In the genomic region with DNA sequence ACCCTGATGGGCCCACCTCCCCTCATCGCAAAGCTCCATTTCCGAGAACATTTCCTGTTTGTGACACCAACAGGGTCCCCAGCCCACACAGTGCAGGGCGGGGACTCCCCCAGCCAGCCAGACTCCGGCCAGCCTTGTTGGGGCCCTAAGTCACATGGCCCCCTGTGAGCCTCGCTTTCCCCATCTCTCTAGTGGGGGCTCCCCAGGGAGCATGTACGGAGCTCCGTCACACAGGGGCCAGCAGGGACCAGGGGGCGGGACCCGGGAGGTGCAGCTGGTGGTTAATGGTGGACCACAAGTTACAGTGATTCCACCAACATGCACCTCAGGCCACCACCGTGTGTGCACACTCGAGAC, we compare ENCODE assay signal across 14 cellular contexts. TPM values are rescaled to one million over a fixed set of nuclear protein-coding genes. Genes with fewer than 3 reads are reported as not detected.
DNase-seq lines count a peak whose midpoint lies in the region; ATAC-seq, FAIRE-seq and TF ChIP-seq lines count a peak whose summit lies in the region.
"Had no signal": no experiment of that assay in that cellular context is flagged by ENCODE, and none has a peak within 500 bp of the region (broad histone marks: within the 10 kb centered on the region; RNA-seq: fewer than 3 reads in every experiment).

No MANE protein-coding gene starts in this region.

- H3K27me3 Mint-ChIP-seq in T-cell, result no peaks in the 10 kb centered on the region
- peaks cover 7% of the 10 kb centered on the region for H3K27me3 Mint-ChIP-seq in nephron progenitor cell (ENCODE audit: low read depth, poor library complexity)
- no peaks in the 10 kb centered on the region for H3K27me3 Mint-ChIP-seq in Calu3 (ENCODE audit: unreplicated experiment)

- 0 out of 2 replicates have a peak overlapping the region, but pooled peaks have one; percentile 86 for H2AK5ac ChIP-seq in H1 (ENCODE audit: low read depth, low read length)

- H3K4me3 ChIP-seq in H1 (ENCODE audit: extremely low read depth in 1 of 4, insufficient read depth in 2 of 4, low read depth in 3 of 4, low read length in 4 of 4), result no peak overlapping the region

- CTCF ChIA-PET in T-cell (lab: Charles Lee) (interaction anchor here in 1 of 2 donors (0.5 kb wide), 1 partner anchor 20 kb away, joined by 7 read pairs; no protein-coding TSS in a partner anchor), H1 (lab: Charles Lee; ENCODE audit: partially characterized antibody) (interaction anchor here (0.7 to 1.3 kb wide), 4 partner anchors 12 to 1815 kb away, joined by 3 read pairs; partner anchors contain the start of gene GIPC3), Calu3 (lab: Charles Lee) (no interaction called here)

- H3K27ac Mint-ChIP-seq in T-cell (no peak overlapping the region), nephron progenitor cell (no peak overlapping the region), Calu3 (ENCODE audit: unreplicated experiment) (no peak overlapping the region)
- H3K27ac Mint-ChIP-seq in stimulated activated effector memory CD8-positive, alpha-beta T cell treated with anti-CD3 and anti-CD28 coated beads, Interleukin-12 subunit alpha, Interleukin-12 subunit beta, amount 100 ng/mL, for 72 hours, result no peak overlapping the region
- H3K27ac Mint-ChIP-seq: T-helper 2 cell treated with Interferon-gamma antibody and Interleukin-4, amounts not matched to agents 5 μg/mL and 100 μg/mL, for 36 hours had no signal

- H3K79me2 ChIP-seq in H1 (ENCODE audit: control insufficient read depth in 1 of 2, insufficient read depth in 2 of 2, low read length in 2 of 2), result no peaks in the 10 kb centered on the region

- no peak overlapping the region for H2AFZ ChIP-seq in H1 (ENCODE audit: low read length)

- no peak overlapping the region for H4K91ac ChIP-seq in H1 (replicated peaks; ENCODE audit: insufficient read length, low read length)

- peak; percentile 62 for ATAC-seq in GM18861 (IDR thresholded peaks at IDR 0.05; ENCODE audit: unreplicated experiment)
- peak; percentile 72 to 82 (median 76) for ATAC-seq in T-cell (replicated peaks in 1 of 4)
- ATAC-seq in stimulated activated effector memory CD8-positive, alpha-beta T cell treated with anti-CD3 and anti-CD28 coated beads, Interleukin-12 subunit alpha, Interleukin-12 subunit beta, amount 100 ng/mL, for 72 hours, result peak; percentile 58

- H3K27ac ChIP-seq in H1 (ENCODE audit: low read depth, low read length), result no peak overlapping the region
- H3K27ac ChIP-seq: dorsolateral prefrontal cortex had no signal

- 89% methylated on average over 11 of the region's 11 CpGs; no CpG with 5 or more reads in 1 of the 2 experiments for WGBS in H1 (ENCODE audit: extremely low coverage in 1 of 2, insufficient coverage in 1 of 2, insufficient read length in 1 of 2, insufficient replicate concordance in 2 of 2, low coverage in 1 of 2, low lambda C conversion rate in 2 of 2, missing lambda C conversion rate in 1 of 2), 2 experiments

- no peak for TF ChIP-seq CTCF in H1 (IDR thresholded peaks at IDR 0.05; ENCODE audit: control extremely low read depth in 1 of 3, insufficient read depth in 1 of 3, low read depth in 1 of 3, low read length in 3 of 3)
- TF ChIP-seq CTCF in nephron progenitor cell (IDR thresholded peaks at IDR 0.05), result no peak
- no peak for TF ChIP-seq CTCF in Calu3 (IDR thresholded peaks at IDR 0.05; ENCODE audit: unreplicated experiment)

- H3K4me1 Mint-ChIP-seq in T-cell (peaks cover 8 to 13% (median 12%) of the 10 kb centered on the region in 3 donors), nephron progenitor cell (peaks cover 24% of the 10 kb centered on the region), Calu3 (ENCODE audit: low read depth, unreplicated experiment) (peaks cover 11% of the 10 kb centered on the region)
- peaks cover 10% of the 10 kb centered on the region for H3K4me1 Mint-ChIP-seq in stimulated activated effector memory CD8-positive, alpha-beta T cell treated with anti-CD3 and anti-CD28 coated beads, Interleukin-12 subunit alpha, Interleukin-12 subunit beta, amount 100 ng/mL, for 72 hours

- peaks cover 3 to 14% (median 12%) of the 10 kb centered on the region in 4 experiments for H3K4me1 ChIP-seq in H1 (replicated peaks in 1 of 4; ENCODE audit: control insufficient read depth in 3 of 4, insufficient read depth in 4 of 4, low read length in 3 of 4)

- TF ChIP-seq POLR2A in H1 (IDR thresholded peaks at IDR 0.05; ENCODE audit: control extremely low read depth in 1 of 2, low read depth in 2 of 2, low read length in 2 of 2), result no peak

- H3K9me3 ChIP-seq in H1 (ENCODE audit: insufficient read depth in 2 of 2, low read depth in 1 of 2, low read length in 1 of 2), result no peaks in the 10 kb centered on the region

- peak in 27 of 34 experiments; percentile 7 to 65 (median 39) for DNase-seq in T-cell
- DNase-seq in H1 (ENCODE audit: low read depth in 1 of 2, low spot score in 2 of 2), result no peak
- DNase-seq in stimulated activated effector memory CD8-positive, alpha-beta T cell treated with anti-CD3 and anti-CD28 coated beads, Interleukin-12 subunit alpha, Interleukin-12 subunit beta, amount 100 ng/mL, for 72 hours (ENCODE audit: low spot score in 2 of 2), result no peak
- DNase-seq in SKM-1 treated with dmso at 0.1 percent for 144 hours (lab: John Stamatoyannopoulos, UW; ENCODE audit: unreplicated experiment), result no peak
- no peak for DNase-seq in nephron progenitor cell
- no peak for DNase-seq in hypothalamus (lab: John Stamatoyannopoulos, UW)
- no peak for DNase-seq in Calu3
- DNase-seq: DMS79, dorsolateral prefrontal cortex, hippocampal formation, NCI-H187 had no signal

- H4K8ac ChIP-seq in H1 (ENCODE audit: extremely low read depth, insufficient read depth, low read length), result no peak overlapping the region

- no peak for TF ChIP-seq RAD21 in H1 (IDR thresholded peaks at IDR 0.05 in 1 of 2, conservative IDR thresholded peaks at IDR 0.05 in 1 of 2; ENCODE audit: low read depth in 2 of 2, low read length in 2 of 2)

- peaks cover 0 to 5% of the 10 kb centered on the region in 2 experiments for H4K20me1 ChIP-seq in H1 (replicated peaks in 1 of 2; ENCODE audit: control insufficient read depth in 1 of 2, insufficient read depth in 2 of 2, low read length in 2 of 2)

- no peak overlapping the region; a peak in 1 of 4 replicates for H3K4me2 ChIP-seq in H1 (ENCODE audit: insufficient read depth in 1 of 2, low read depth in 2 of 2, low read length in 2 of 2)

- H2BK15ac ChIP-seq in H1 (ENCODE audit: low read length), result 0 out of 2 replicates have a peak overlapping the region, but pooled peaks have one; percentile 99

- no peak overlapping the region for H2BK120ac ChIP-seq in H1 (replicated peaks; ENCODE audit: low read depth, low read length)

- H3K18ac ChIP-seq in H1 (ENCODE audit: extremely low read depth, low read length), result no peak overlapping the region

- no peaks in the 10 kb centered on the region for H3K79me1 ChIP-seq in H1 (ENCODE audit: low read depth, low read length)

- no TSS peak for BruUV-seq in Calu3 (replicated peaks; lab: Mats Ljungman, UMichigan)

- H3K9me3 Mint-ChIP-seq in T-cell, result no peaks in the 10 kb centered on the region
- no peaks in the 10 kb centered on the region for H3K9me3 Mint-ChIP-seq in stimulated activated effector memory CD8-positive, alpha-beta T cell treated with anti-CD3 and anti-CD28 coated beads, Interleukin-12 subunit alpha, Interleukin-12 subunit beta, amount 100 ng/mL, for 72 hours
- no peaks in the 10 kb centered on the region for H3K9me3 Mint-ChIP-seq in nephron progenitor cell
- no peaks in the 10 kb centered on the region for H3K9me3 Mint-ChIP-seq in Calu3 (ENCODE audit: low read depth, unreplicated experiment)
- H3K9me3 Mint-ChIP-seq: T-helper 2 cell treated with Interferon-gamma antibody and Interleukin-4, amounts not matched to agents 5 μg/mL and 100 μg/mL, for 36 hours had no signal

- H3K23ac ChIP-seq in H1 (ENCODE audit: insufficient read length), result no peak overlapping the region

- H3K23me2 ChIP-seq in H1 (ENCODE audit: low read depth, low read length), result peaks cover 18% of the 10 kb centered on the region; the same call in 1 of the 2 replicates

- H2BK12ac ChIP-seq in H1 (ENCODE audit: low read depth, low read length), result peak overlapping the region; percentile 29; the same call in 1 of the 2 replicates

- H3K56ac ChIP-seq in H1 (replicated peaks; ENCODE audit: insufficient read length, low read depth, low read length), result no peak overlapping the region

- H3K36me3 Mint-ChIP-seq in T-cell, result no peaks in the 10 kb centered on the region
- peaks cover under 1% of the 10 kb centered on the region for H3K36me3 Mint-ChIP-seq in stimulated activated effector memory CD8-positive, alpha-beta T cell treated with anti-CD3 and anti-CD28 coated beads, Interleukin-12 subunit alpha, Interleukin-12 subunit beta, amount 100 ng/mL, for 72 hours
- no peaks in the 10 kb centered on the region for H3K36me3 Mint-ChIP-seq in nephron progenitor cell (ENCODE audit: low read depth)
- peaks cover 10% of the 10 kb centered on the region for H3K36me3 Mint-ChIP-seq in Calu3 (ENCODE audit: insufficient read depth, unreplicated experiment)

- H3K14ac ChIP-seq in H1 (ENCODE audit: insufficient read length), result no peak overlapping the region

- intact Hi-C loops in Calu3 (cut with micrococcal nuclease; ENCODE audit: unreplicated experiment), result no loop called here

- no peak for FAIRE-seq in H1 (lab: Jason Lieb, UNC)

- H4K5ac ChIP-seq in H1 (ENCODE audit: insufficient read length, low read depth, low read length), result no peak overlapping the region

- no peak overlapping the region for H2BK20ac ChIP-seq in H1 (ENCODE audit: low read length)

- no peak overlapping the region for H3K9ac ChIP-seq in H1 (replicated peaks in 1 of 4; ENCODE audit: extremely low read depth in 1 of 4, low read depth in 3 of 4, low read length in 3 of 4)

- no peak overlapping the region for H3K4ac ChIP-seq in H1 (replicated peaks; ENCODE audit: insufficient read length, low read depth, low read length)

- no peaks in the 10 kb centered on the region for H3K36me3 ChIP-seq in H1 (ENCODE audit: control insufficient read depth in 2 of 4, insufficient read depth in 4 of 4, low read length in 3 of 4)

- TF ChIP-seq EP300 in H1 (IDR thresholded peaks at IDR 0.05; ENCODE audit: borderline replicate concordance in 1 of 2, low read depth in 2 of 2, low read length in 2 of 2), result no peak

- POLR2A ChIA-PET in T-cell (lab: Charles Lee) (interaction anchor here in 1 of 2 donors (0.5 kb wide), 1 partner anchor 164 kb away, joined by 3 read pairs; no protein-coding TSS in a partner anchor), H1 (lab: Charles Lee; ENCODE audit: partially characterized antibody) (interaction anchor here (0.7 to 0.8 kb wide), 2 partner anchors 31 to 166 kb away, joined by 3 to 4 read pairs; no protein-coding TSS in a partner anchor)

- H3K27me3 ChIP-seq in H1 (replicated peaks in 1 of 4; ENCODE audit: control insufficient read depth in 3 of 4, extremely low read depth in 1 of 4, insufficient read depth in 3 of 4, low read length in 3 of 4), result peaks cover 0 to 16% (median 13%) of the 10 kb centered on the region in 4 experiments; a peak in 5 of 7 replicates

- H3K4me3 Mint-ChIP-seq in T-cell (no peak overlapping the region), nephron progenitor cell (no peak overlapping the region), Calu3 (ENCODE audit: low read depth, unreplicated experiment) (no peak overlapping the region)
- H3K4me3 Mint-ChIP-seq in stimulated activated effector memory CD8-positive, alpha-beta T cell treated with anti-CD3 and anti-CD28 coated beads, Interleukin-12 subunit alpha, Interleukin-12 subunit beta, amount 100 ng/mL, for 72 hours, result no peak overlapping the region
- H3K4me3 Mint-ChIP-seq: T-helper 2 cell treated with Interferon-gamma antibody and Interleukin-4, amounts not matched to agents 5 μg/mL and 100 μg/mL, for 36 hours had no signal

- H2BK5ac ChIP-seq in H1 (ENCODE audit: low read depth, low read length), result no peak overlapping the region

RNA-seq across cellular contexts. Expression of gene TBXA2R, which starts 1.7 kb away (rescaled TPM):
- total RNA-seq in T-cell, result 10 to 100 TPM in 1 of 5 donors, 1 to 10 TPM in 4; 2.4 to 11.2 (median 7.1) TPM
- total RNA-seq in H1 (2021; fragmentation: NEBNext Ultra II Directional; extraction: Animal tissue kit (Norgen Biotek cat#: 25700)), result 0.50 and 0.75 TPM in 2 replicates
- 0.39 and 0.80 TPM in 2 replicates for polyA plus RNA-seq in H1 (2011; rRNA removed)
- 0.31 TPM for polyA plus RNA-seq in H1 (2011; cell fraction: cytosol; rRNA removed)
- 0.20 TPM for polyA plus RNA-seq in H1 (2011; cell fraction: nucleus; rRNA removed)
- 0.22 to 0.59 TPM (median 0.48 TPM) in 4 replicates for polyA plus RNA-seq in H1 (2012, experiment 1 of 2)
- polyA plus RNA-seq in H1 (2012, experiment 2 of 2), result 0.39 TPM
- polyA plus RNA-seq in H1 (2013, experiment 1 of 2), result 0.97 TPM
- polyA plus RNA-seq in H1 (2013, experiment 2 of 2), result 1.2 TPM
- 0.10 and 0.22 TPM in 2 replicates for polyA minus RNA-seq in H1 (2011; rRNA and poly(A)+ RNA removed)
- not detected for polyA minus RNA-seq in H1 (2011; cell fraction: cytosol; rRNA and poly(A)+ RNA removed)
- polyA minus RNA-seq in H1 (2011; cell fraction: nucleus; rRNA and poly(A)+ RNA removed), result 0.40 TPM
- total RNA-seq in Calu3 (2022), result 0.20 and 0.24 TPM in 2 replicates
- total RNA-seq: HT-29 had no signal

RNA-seq across cellular contexts. Expression of gene GIPC3, which starts 19.7 kb away (rescaled TPM):
- total RNA-seq in T-cell, result 1 to 10 TPM; 1.5 to 4.3 (median 2.7) TPM
- 0.96 and 1.2 TPM in 2 replicates for total RNA-seq in H1 (2021; fragmentation: NEBNext Ultra II Directional; extraction: Animal tissue kit (Norgen Biotek cat#: 25700))
- polyA plus RNA-seq in H1 (2011; rRNA removed), result 1.0 and 1.3 TPM in 2 replicates
- polyA plus RNA-seq in H1 (2011; cell fraction: cytosol; rRNA removed), result 0.70 TPM
- polyA plus RNA-seq in H1 (2011; cell fraction: nucleus; rRNA removed), result 2.2 TPM
- 0.86 to 1.2 TPM (median 0.93 TPM) in 4 replicates for polyA plus RNA-seq in H1 (2012, experiment 1 of 2)
- polyA plus RNA-seq in H1 (2012, experiment 2 of 2), result 0.75 TPM
- 2.5 TPM for polyA plus RNA-seq in H1 (2013, experiment 1 of 2)
- polyA plus RNA-seq in H1 (2013, experiment 2 of 2), result 2.3 TPM
- 0.82 and 1.3 TPM in 2 replicates for polyA minus RNA-seq in H1 (2011; rRNA and poly(A)+ RNA removed)
- polyA minus RNA-seq in H1 (2011; cell fraction: cytosol; rRNA and poly(A)+ RNA removed), result 1.0 TPM
- polyA minus RNA-seq in H1 (2011; cell fraction: nucleus; rRNA and poly(A)+ RNA removed), result 0.80 TPM
- not detected in 2 replicates for total RNA-seq in Calu3 (2022)
- total RNA-seq: HT-29 had no signal

RNA-seq across cellular contexts. Expression of gene CACTIN, which starts 21.6 kb away (rescaled TPM):
- 10 to 100 TPM; 25.9 to 59.0 (median 55.8) TPM for total RNA-seq in T-cell
- total RNA-seq in H1 (2021; fragmentation: NEBNext Ultra II Directional; extraction: Animal tissue kit (Norgen Biotek cat#: 25700)), result 29.9 and 36.2 TPM in 2 replicates
- 25.8 and 44.1 TPM in 2 replicates for polyA plus RNA-seq in H1 (2011; rRNA removed)
- polyA plus RNA-seq in H1 (2011; cell fraction: cytosol; rRNA removed), result 33.5 TPM
- polyA plus RNA-seq in H1 (2011; cell fraction: nucleus; rRNA removed), result 65.4 TPM
- polyA plus RNA-seq in H1 (2012, experiment 1 of 2), result 15.6 to 34.3 TPM (median 26.9 TPM) in 4 replicates
- polyA plus RNA-seq in H1 (2012, experiment 2 of 2), result 19.2 TPM
- 28.0 TPM for polyA plus RNA-seq in H1 (2013, experiment 1 of 2)
- 26.4 TPM for polyA plus RNA-seq in H1 (2013, experiment 2 of 2)
- polyA minus RNA-seq in H1 (2011; rRNA and poly(A)+ RNA removed), result 7.5 and 9.4 TPM in 2 replicates
- polyA minus RNA-seq in H1 (2011; cell fraction: cytosol; rRNA and poly(A)+ RNA removed), result 17.5 TPM
- 16.0 TPM for polyA minus RNA-seq in H1 (2011; cell fraction: nucleus; rRNA and poly(A)+ RNA removed)
- 20.2 and 21.4 TPM in 2 replicates for total RNA-seq in Calu3 (2022)

RNA-seq across cellular contexts. Expression of gene HMG20B, which starts 32.2 kb away (rescaled TPM):
- 10 to 100 TPM; 38.0 to 81.6 (median 74.7) TPM for total RNA-seq in T-cell
- 74.2 and 76.1 TPM in 2 replicates for total RNA-seq in H1 (2021; fragmentation: NEBNext Ultra II Directional; extraction: Animal tissue kit (Norgen Biotek cat#: 25700))
- polyA plus RNA-seq in H1 (2011; rRNA removed), result 42.9 and 63.9 TPM in 2 replicates
- polyA plus RNA-seq in H1 (2011; cell fraction: cytosol; rRNA removed), result 62.4 TPM
- 98.9 TPM for polyA plus RNA-seq in H1 (2011; cell fraction: nucleus; rRNA removed)
- 44.6 to 66.7 TPM (median 62.4 TPM) in 4 replicates for polyA plus RNA-seq in H1 (2012, experiment 1 of 2)
- 60.0 TPM for polyA plus RNA-seq in H1 (2012, experiment 2 of 2)
- polyA plus RNA-seq in H1 (2013, experiment 1 of 2), result 69.5 TPM
- 62.3 TPM for polyA plus RNA-seq in H1 (2013, experiment 2 of 2)
- 5.2 and 6.5 TPM in 2 replicates for polyA minus RNA-seq in H1 (2011; rRNA and poly(A)+ RNA removed)
- polyA minus RNA-seq in H1 (2011; cell fraction: cytosol; rRNA and poly(A)+ RNA removed), result 25.2 TPM
- polyA minus RNA-seq in H1 (2011; cell fraction: nucleus; rRNA and poly(A)+ RNA removed), result 26.3 TPM
- 58.1 and 58.4 TPM in 2 replicates for total RNA-seq in Calu3 (2022)

RNA-seq across cellular contexts. Expression of gene MFSD12, which starts 47.6 kb away (rescaled TPM):
- total RNA-seq in T-cell, result 100 to 1,000 TPM in 3 of 5 donors, 10 to 100 TPM in 2; 81.2 to 147 (median 141) TPM
- total RNA-seq in H1 (2021; fragmentation: NEBNext Ultra II Directional; extraction: Animal tissue kit (Norgen Biotek cat#: 25700)), result 59.6 and 62.5 TPM in 2 replicates
- polyA plus RNA-seq in H1 (2011; rRNA removed), result 71.3 and 110 TPM in 2 replicates
- polyA plus RNA-seq in H1 (2011; cell fraction: cytosol; rRNA removed), result 71.6 TPM
- 146 TPM for polyA plus RNA-seq in H1 (2011; cell fraction: nucleus; rRNA removed)
- 48.8 to 71.1 TPM (median 62.8 TPM) in 4 replicates for polyA plus RNA-seq in H1 (2012, experiment 1 of 2)
- polyA plus RNA-seq in H1 (2012, experiment 2 of 2), result 48.1 TPM
- 64.5 TPM for polyA plus RNA-seq in H1 (2013, experiment 1 of 2)
- 71.3 TPM for polyA plus RNA-seq in H1 (2013, experiment 2 of 2)
- 30.6 and 31.0 TPM in 2 replicates for polyA minus RNA-seq in H1 (2011; rRNA and poly(A)+ RNA removed)
- polyA minus RNA-seq in H1 (2011; cell fraction: cytosol; rRNA and poly(A)+ RNA removed), result 48.5 TPM
- 41.9 TPM for polyA minus RNA-seq in H1 (2011; cell fraction: nucleus; rRNA and poly(A)+ RNA removed)
- total RNA-seq in Calu3 (2022), result 95.2 and 105 TPM in 2 replicates

Comparison
In these comparisons a context has a peak if more than half of its experiments do, and no peak if none do; other contexts are left out.
1. DNase-seq: peak in T-cell (27 of 34); none in H1 (0 of 2), stimulated activated effector memory CD8-positive, alpha-beta T cell treated with anti-CD3 and anti-CD28 coated beads, Interleukin-12 subunit alpha, Interleukin-12 subunit beta, amount 100 ng/mL, for 72 hours (0 of 2), SKM-1 treated with dmso at 0.1 percent for 144 hours (single experiment), nephron progenitor cell (single experiment), hypothalamus (0 of 51) and Calu3 (single experiment).
2. Peak in every context shown above with its lines, with median percentiles within 50 percentile points of each other: ATAC-seq.